ENCODE assay signal across 8 cellular contexts in the genomic region with DNA sequence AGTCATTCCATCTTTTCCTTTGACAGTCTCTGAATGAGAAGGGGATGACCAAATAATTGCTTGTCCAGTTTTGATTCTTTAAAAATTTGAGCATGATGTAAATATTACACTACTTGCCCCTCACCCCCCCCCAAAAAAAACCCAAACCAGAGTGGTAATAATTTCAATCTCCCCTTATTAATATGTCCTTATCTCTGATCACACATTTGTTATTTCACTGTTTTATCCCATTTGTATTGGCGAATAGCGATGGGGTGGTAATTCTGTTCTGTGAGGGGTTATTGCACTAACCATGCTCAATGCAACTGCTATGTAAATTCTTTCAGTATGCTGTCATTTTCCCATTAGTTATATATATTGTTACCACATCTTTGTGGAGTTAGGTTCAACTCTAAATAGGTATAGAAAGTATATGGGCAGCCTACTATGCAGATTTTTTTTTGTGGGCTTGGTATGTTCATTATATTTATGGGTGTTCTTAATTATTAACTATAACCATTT. TPM values are rescaled to one million over a fixed set of nuclear protein-coding genes. Genes with fewer than 3 reads are reported as not detected.
DNase-seq lines count a peak whose midpoint lies in the region; ATAC-seq and TF ChIP-seq lines count a peak whose summit lies in the region.

No MANE protein-coding gene starts in this region.

- H3K4me3 ChIP-seq in left ventricle myocardium inferior (peak overlapping the region; percentile 99), lung (peak overlapping the region; percentile 99), uterus (peak overlapping the region; percentile 99 to 100)

- peaks cover 67% of the 10 kb centered on the region for H3K4me1 Mint-ChIP-seq in brain

- H3K27me3 ChIP-seq in left ventricle myocardium inferior (ENCODE audit: low read depth): no peaks in the 10 kb centered on the region
- no peaks in the 10 kb centered on the region for H3K27me3 ChIP-seq in lung (ENCODE audit: control insufficient read depth, insufficient read depth)
- H3K27me3 ChIP-seq in uterus: no peaks in the 10 kb centered on the region

- ATAC-seq in left ventricle myocardium superior (no peak), lung (ENCODE audit: insufficient read depth, low FRiP score) (no peak), HG02798 (IDR thresholded peaks at IDR 0.05; ENCODE audit: poor library complexity, unreplicated experiment) (no peak)

- TF ChIP-seq CTCF in left ventricle myocardium inferior (IDR thresholded peaks at IDR 0.05; ENCODE audit: borderline replicate concordance): no peak
- no peak for TF ChIP-seq CTCF in brain (conservative IDR thresholded peaks at IDR 0.05)
- TF ChIP-seq CTCF in lung (IDR thresholded peaks at IDR 0.05; ENCODE audit: control extremely low read depth, extremely low read depth): no peak
- TF ChIP-seq CTCF in uterus (IDR thresholded peaks at IDR 0.05): no peak

- H3K27me3 Mint-ChIP-seq in brain: peaks cover 10% of the 10 kb centered on the region

- H3K9me3 Mint-ChIP-seq in brain: no peaks in the 10 kb centered on the region

- peak overlapping the region; percentile 77 to 93 (median 89) for H3K27ac Mint-ChIP-seq in brain

- no peak for DNase-seq in left ventricle myocardium inferior
- no peak for DNase-seq in left ventricle myocardium superior
- no peak for DNase-seq in lung (ENCODE audit: low spot score)
- DNase-seq in uterus: no peak
- no peak for DNase-seq in kidney tubule cell (ENCODE audit: low spot score)
- DNase-seq in NCI-H1092 (lab: John Stamatoyannopoulos, UW): no peak

- 8 to 15% methylated on average over 2 of the region's 2 CpGs for WGBS in lung, 2 donors

- H3K36me3 Mint-ChIP-seq in brain: peaks cover 20% of the 10 kb centered on the region

- H3K9me3 ChIP-seq in left ventricle myocardium inferior (replicated peaks) (no peaks in the 10 kb centered on the region), lung (ENCODE audit: control insufficient read depth in 2 of 2, insufficient read depth in 1 of 2, low read length in 1 of 2) (no peaks in the 10 kb centered on the region), uterus (no peaks in the 10 kb centered on the region)

- peaks cover 63% of the 10 kb centered on the region for H3K4me1 ChIP-seq in left ventricle myocardium inferior
- peaks cover 0 to 3% of the 10 kb centered on the region in 2 donors for H3K4me1 ChIP-seq in lung (ENCODE audit: control insufficient read depth in 2 of 2, insufficient read depth in 2 of 2, low read length in 2 of 2)
- H3K4me1 ChIP-seq in uterus: peaks cover 0 to 5% of the 10 kb centered on the region in 2 donors

- no peak for TF ChIP-seq POLR2A in uterus (IDR thresholded peaks at IDR 0.05)

- peak overlapping the region; percentile 94 for H3K27ac ChIP-seq in left ventricle myocardium inferior (replicated peaks)
- H3K27ac ChIP-seq in lung (ENCODE audit: low read depth in 1 of 2, low read length in 1 of 2): no peak overlapping the region
- H3K27ac ChIP-seq in uterus: peak overlapping the region; percentile 99 to 100

- H3K36me3 ChIP-seq in left ventricle myocardium inferior: no peaks in the 10 kb centered on the region
- H3K36me3 ChIP-seq in lung (ENCODE audit: control insufficient read depth in 2 of 2, insufficient read depth in 2 of 2, low read length in 2 of 2): no peaks in the 10 kb centered on the region
- no peaks in the 10 kb centered on the region for H3K36me3 ChIP-seq in uterus

- peak overlapping the region; percentile 86 to 97 (median 90) for H3K4me3 Mint-ChIP-seq in brain

- intact Hi-C loops in left ventricle myocardium inferior (cut with micrococcal nuclease) (no loop called here), left ventricle myocardium superior (cut with micrococcal nuclease) (no loop called here), uterus (cut with DNase I; ENCODE audit: low total_unique reads) (no loop called here)

RNA-seq across cellular contexts. Expression of gene RIMKLB, which starts 1.1 kb away (rescaled TPM):
- 14.0 TPM for total RNA-seq in left ventricle myocardium inferior
- total RNA-seq in left ventricle myocardium superior: 9.7 TPM
- 5.4 TPM for polyA plus RNA-seq in brain (ENCODE audit: insufficient read depth, low read depth, low replicate concordance)
- total RNA-seq in lung: 10 to 100 TPM; 28.2 to 95.1 TPM
- 10 to 100 TPM; 19.9 to 43.2 TPM for polyA plus RNA-seq in lung
- total RNA-seq in uterus: 100 to 1,000 TPM in 2 of 4 donors, 10 to 100 TPM in 2; 25.6 to 155 (median 93.4) TPM

RNA-seq across cellular contexts. Expression of gene MFAP5, which starts 36.3 kb away (rescaled TPM):
- total RNA-seq in left ventricle myocardium inferior (55.8 TPM), left ventricle myocardium superior (29.1 TPM), lung (10 to 100 TPM in 1 of 2 donors, 1 to 10 TPM in 1; 4.4 to 10.0 TPM), uterus (100 to 1,000 TPM in 3 of 4 donors, 10 to 100 TPM in 1; 36.8 to 259 (median 151) TPM)
- polyA plus RNA-seq in brain (ENCODE audit: insufficient read depth, low read depth, low replicate concordance) (0.42 TPM), lung (1 to 10 TPM; 1.6 to 2.6 TPM)

Comparison
In these comparisons a context has a peak if more than half of its experiments do, and no peak if none do; other contexts are left out.
1. H3K27ac ChIP-seq: peak in left ventricle myocardium inferior (single experiment) and uterus (2 of 2); none in lung (0 of 2).
2. Peak in every context shown above with its lines, with median percentiles within 50 percentile points of each other: H3K4me3 ChIP-seq.